Comparison of ENCODE assay signal across 32 cellular contexts in the genomic region with DNA sequence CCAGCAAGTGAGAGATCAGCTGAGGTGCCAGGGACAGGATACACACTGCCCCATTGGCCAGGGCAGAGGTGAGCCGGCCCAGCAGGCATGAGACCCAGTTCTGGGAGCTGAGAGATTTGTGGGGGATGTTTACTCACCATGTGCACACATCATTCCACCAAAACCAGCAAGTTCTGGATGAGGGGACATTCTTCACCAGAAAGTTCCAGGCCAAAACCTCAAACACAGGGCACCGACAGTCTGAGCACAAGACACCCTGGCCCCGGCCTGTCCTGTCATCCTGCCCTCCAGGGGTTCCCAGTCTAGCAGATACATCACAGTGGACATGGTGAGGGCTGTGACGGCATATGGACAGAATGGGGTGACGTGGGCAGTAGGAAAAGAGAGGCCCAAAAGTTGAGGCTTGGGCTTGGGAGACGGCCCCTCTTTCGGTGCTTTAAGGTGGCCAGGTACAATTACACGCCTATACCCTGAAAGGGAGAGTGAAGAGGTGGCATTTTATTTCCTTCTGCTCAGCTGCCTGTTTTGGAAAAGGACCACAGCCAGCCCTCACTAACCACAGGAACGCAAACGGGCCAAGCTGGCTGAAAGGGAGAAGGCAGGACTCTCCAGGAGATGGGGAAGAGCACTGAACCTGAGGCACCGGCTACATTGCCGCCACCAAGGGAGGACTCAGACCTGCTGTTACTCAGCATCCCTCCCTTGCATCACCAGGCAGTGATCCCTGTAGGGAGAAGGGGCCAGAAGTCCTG.
A peak's percentile ranks its signal among the peaks of the same experiment; 100 is the strongest.
DNase-seq lines count a peak whose midpoint lies in the region; ATAC-seq lines count a peak whose summit lies in the region.
"Had no signal": no experiment of that assay in that cellular context is flagged by ENCODE, and none has a peak within 500 bp of the region (broad histone marks: within the 10 kb centered on the region; RNA-seq: fewer than 3 reads in every experiment).

No MANE protein-coding gene starts in this region.

- H2BK120ac ChIP-seq in mesenchymal stem cell (ENCODE audit: low read depth, low read length), result no peak overlapping the region

- H3K9me3 ChIP-seq in mesenchymal stem cell (ENCODE audit: control insufficient read depth, low read length), result no peaks in the 10 kb centered on the region
- H3K9me3 ChIP-seq: HAP-1, neutrophil, right lobe of liver, vagina had no signal

- DNase-seq in left ventricle myocardium superior, result peak; percentile 10
- DNase-seq in Right ventricle myocardium inferior (ENCODE audit: missing footprints), result no peak
- DNase-seq in mesenchymal stem cell, result no peak
- no peak for DNase-seq in amniotic stem cell (lab: John Stamatoyannopoulos, UW)
- no peak for DNase-seq in amygdala (lab: John Stamatoyannopoulos, UW)
- no peak for DNase-seq in HCEC 1CT
- no peak for DNase-seq in OCI-M1 (lab: John Stamatoyannopoulos, UW)
- DNase-seq: activated CD4-positive, alpha-beta T cell treated with anti-CD3 and anti-CD28 coated beads for 1 hour; activated CD8-positive, alpha-beta memory T cell treated with anti-CD3 and anti-CD28 coated beads for 24 hours; activated naive CD8-positive, alpha-beta T cell treated with anti-CD3 and anti-CD28 coated beads, Interleukin-2, amount 50 U/mL, for 24 hours; activated T-cell treated with anti-CD3 and anti-CD28 coated beads, Interleukin-2, amount 50 U/mL, for 24 hours; CD4-positive, alpha-beta memory T cell; EL; erythroblast; KBM-7; left colon; mesendoderm; MM.1S; NCI-H2081; NCI-H774; stimulated activated CD4-positive, alpha-beta T cell treated with anti-CD3 and anti-CD28 coated beads, Interleukin-12 subunit alpha, Interleukin-12 subunit beta, amount 100 ng/mL, for 4 hours; stimulated activated CD4-positive, alpha-beta T cell treated with anti-CD3 and anti-CD28 coated beads, Interleukin-4, amount 100 ng/mL, for 1 hour; T-helper 17 cell had no signal

- no peaks in the 10 kb centered on the region for H3K27me3 ChIP-seq in mesenchymal stem cell (ENCODE audit: control insufficient read depth in 1 of 2, insufficient read depth in 1 of 2, low read length in 2 of 2)
- H3K27me3 ChIP-seq: neutrophil, right lobe of liver, vagina had no signal

- H2AFZ ChIP-seq in mesenchymal stem cell (ENCODE audit: low read depth, low read length), result no peak overlapping the region

- no peak overlapping the region for H3K4me2 ChIP-seq in mesenchymal stem cell (ENCODE audit: low read length, poor library complexity, severe bottlenecking)

- no peak overlapping the region for H3K4me3 ChIP-seq in mesenchymal stem cell (ENCODE audit: insufficient read depth in 1 of 2, low read depth in 1 of 2, low read length in 2 of 2)
- H3K4me3 ChIP-seq: GM12878, HAP-1, right lobe of liver, vagina had no signal

- peaks cover 97% of the 10 kb centered on the region for H3K4me1 Mint-ChIP-seq in dendritic cell treated with granulocyte-macrophage colony-stimulating factor and Interleukin-4, amounts not matched to agents 40 ng/mL and 50 ng/mL, for 4 days (ENCODE audit: low read depth)

- no peak overlapping the region for H3K9ac ChIP-seq in mesenchymal stem cell (ENCODE audit: low read length)

- no peaks in the 10 kb centered on the region for H3K27me3 Mint-ChIP-seq in dendritic cell treated with granulocyte-macrophage colony-stimulating factor and Interleukin-4, amounts not matched to agents 40 ng/mL and 50 ng/mL, for 4 days
- H3K27me3 Mint-ChIP-seq: activated naive CD8-positive, alpha-beta T cell treated with anti-CD3 and anti-CD28 coated beads, Interleukin-2, amount 50 U/mL, for 24 hours; activated T-cell treated with anti-CD3 and anti-CD28 coated beads, Interleukin-2, amount 50 U/mL, for 24 hours; brain; progenitor cell of endocrine pancreas; T-helper 17 cell had no signal

- H3K18ac ChIP-seq in mesenchymal stem cell (ENCODE audit: low read depth in 1 of 2, low read length in 2 of 2), result no peak overlapping the region

- no peak overlapping the region for H3K23ac ChIP-seq in mesenchymal stem cell (ENCODE audit: low read length in 2 of 2)

- H3K36me3 Mint-ChIP-seq in dendritic cell treated with granulocyte-macrophage colony-stimulating factor and Interleukin-4, amounts not matched to agents 40 ng/mL and 50 ng/mL, for 4 days (ENCODE audit: low read depth), result peaks cover 12% of the 10 kb centered on the region
- H3K36me3 Mint-ChIP-seq: brain; CD4-positive, alpha-beta memory T cell had no signal

- peak overlapping the region; percentile 58 for H3K27ac Mint-ChIP-seq in dendritic cell treated with granulocyte-macrophage colony-stimulating factor and Interleukin-4, amounts not matched to agents 40 ng/mL and 50 ng/mL, for 4 days
- H3K27ac Mint-ChIP-seq: activated T-cell treated with anti-CD3 and anti-CD28 coated beads, Interleukin-2, amount 50 U/mL, for 24 hours; CD4-positive, alpha-beta memory T cell; progenitor cell of endocrine pancreas had no signal

- H2BK5ac ChIP-seq in mesenchymal stem cell (ENCODE audit: low read depth, low read length, poor library complexity, severe bottlenecking), result no peak overlapping the region

- H3K4me1 ChIP-seq in mesenchymal stem cell (ENCODE audit: control insufficient read depth, insufficient read depth, low read depth, low read length), result peaks cover 70% of the 10 kb centered on the region
- H3K4me1 ChIP-seq: HAP-1 had no signal

- WGBS in mesenchymal stem cell, result 98% methylated on average over 11 of the region's 12 CpGs

- no peak overlapping the region for H4K8ac ChIP-seq in mesenchymal stem cell (ENCODE audit: low read length)

- peak overlapping the region; percentile 73 for H2BK15ac ChIP-seq in mesenchymal stem cell (ENCODE audit: low read depth, poor library complexity, severe bottlenecking)

- peak overlapping the region in 1 of 2 experiments; percentile 1 for H3K4ac ChIP-seq in mesenchymal stem cell (ENCODE audit: low read depth in 1 of 2, low read length in 2 of 2)

- H3K4me3 Mint-ChIP-seq in dendritic cell treated with granulocyte-macrophage colony-stimulating factor and Interleukin-4, amounts not matched to agents 40 ng/mL and 50 ng/mL, for 4 days, result no peak overlapping the region
- H3K4me3 Mint-ChIP-seq: activated naive CD8-positive, alpha-beta T cell treated with anti-CD3 and anti-CD28 coated beads, Interleukin-2, amount 50 U/mL, for 24 hours; activated T-cell treated with anti-CD3 and anti-CD28 coated beads, Interleukin-2, amount 50 U/mL, for 24 hours; brain; CD4-positive, alpha-beta memory T cell; T-helper 17 cell had no signal

- H3K27ac ChIP-seq in mesenchymal stem cell (ENCODE audit: low read length, poor library complexity, severe bottlenecking), result no peak overlapping the region
- H3K27ac ChIP-seq: neutrophil, right lobe of liver, vagina had no signal

- intact Hi-C loops in left ventricle myocardium superior (cut with micrococcal nuclease) (no loop called here), Right ventricle myocardium inferior (cut with DNase I) (no loop called here)
- intact Hi-C loops in dendritic cell treated with granulocyte-macrophage colony-stimulating factor and Interleukin-4, amounts not matched to agents 40 ng/mL and 50 ng/mL, for 4 days (cut with micrococcal nuclease), result no loop called here

- peak overlapping the region in 1 of 2 experiments; percentile 31 for H3K14ac ChIP-seq in mesenchymal stem cell (ENCODE audit: low read length in 2 of 2)

- H3K9me3 Mint-ChIP-seq in dendritic cell treated with granulocyte-macrophage colony-stimulating factor and Interleukin-4, amounts not matched to agents 40 ng/mL and 50 ng/mL, for 4 days, result no peaks in the 10 kb centered on the region
- H3K9me3 Mint-ChIP-seq: activated naive CD8-positive, alpha-beta T cell treated with anti-CD3 and anti-CD28 coated beads, Interleukin-2, amount 50 U/mL, for 24 hours; activated T-cell treated with anti-CD3 and anti-CD28 coated beads, Interleukin-2, amount 50 U/mL, for 24 hours; brain; CD4-positive, alpha-beta memory T cell had no signal

- no peak for ATAC-seq in left ventricle myocardium superior
- ATAC-seq in Right ventricle myocardium inferior, result no peak
- ATAC-seq: activated naive CD8-positive, alpha-beta T cell treated with anti-CD3 and anti-CD28 coated beads, Interleukin-2, amount 50 U/mL, for 24 hours; GM12878; right lobe of liver; SK-N-SH treated with all-trans-retinoic acid at 6 μM for 48 hours; T-helper 17 cell had no signal

- no peak overlapping the region for H2BK12ac ChIP-seq in mesenchymal stem cell (ENCODE audit: low read length in 2 of 2)

- no peak overlapping the region for H4K91ac ChIP-seq in mesenchymal stem cell (ENCODE audit: low read length)

- no peak overlapping the region for H2AK5ac ChIP-seq in mesenchymal stem cell (ENCODE audit: low read length, severe bottlenecking)

- peaks cover 8 to 50% of the 10 kb centered on the region in 2 experiments for H3K36me3 ChIP-seq in mesenchymal stem cell (ENCODE audit: control insufficient read depth in 1 of 2, insufficient read depth in 2 of 2, low read depth in 1 of 2, low read length in 2 of 2)
- H3K36me3 ChIP-seq: HAP-1, neutrophil, right lobe of liver, vagina had no signal

- peaks cover 8% of the 10 kb centered on the region for H3K79me1 ChIP-seq in mesenchymal stem cell (replicated peaks; ENCODE audit: low read length, poor library complexity, severe bottlenecking)
